8 cellular contexts compared by ENCODE assay signal in the genomic region with DNA sequence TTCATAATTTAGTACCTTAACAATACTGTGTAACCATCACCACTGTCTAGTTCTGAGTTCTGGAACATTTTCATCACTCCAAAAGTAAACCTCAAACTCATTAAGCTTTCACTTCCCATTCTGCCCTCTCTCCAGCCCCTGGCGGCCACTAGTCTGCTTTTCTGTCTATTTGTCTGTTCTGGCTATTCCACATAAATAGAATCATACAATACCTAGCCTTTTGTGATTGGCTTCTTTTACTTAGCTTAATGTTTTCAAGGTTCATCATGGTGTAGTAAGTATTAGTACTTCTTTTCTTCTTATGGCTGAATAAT.
DNase-seq lines count a peak whose midpoint lies in the region; ATAC-seq and TF ChIP-seq lines count a peak whose summit lies in the region.

No MANE protein-coding gene starts in this region.

- H3K36me3 ChIP-seq in H7 (replicated peaks; ENCODE audit: control insufficient read depth, insufficient read depth, low read length): peaks cover 3% of the 10 kb centered on the region

- H2BK20ac ChIP-seq in H9 (ENCODE audit: low read depth, low read length, poor library complexity, severe bottlenecking): no peak overlapping the region

- H3K14ac ChIP-seq in H9 (ENCODE audit: insufficient read depth, low read length): no peak overlapping the region

- H3K79me2 ChIP-seq in H9 (ENCODE audit: insufficient read depth, low read length): no peaks in the 10 kb centered on the region

- no peak overlapping the region for H4K8ac ChIP-seq in H9 (replicated peaks; ENCODE audit: insufficient read length, low read depth, low read length)

- no peak for TF ChIP-seq CTCF in H9 (conservative IDR thresholded peaks at IDR 0.05)

- no peak for DNase-seq in H7
- DNase-seq in H9: no peak
- DNase-seq in NCI-H187 treated with DMSO at 0.1 percent for 48 hours (lab: John Stamatoyannopoulos, UW): no peak
- no peak for DNase-seq in cerebellum (ENCODE audit: low spot score)

- no peaks in the 10 kb centered on the region for H3K4me1 Mint-ChIP-seq in H9

- peaks cover 6 to 44% (median 14%) of the 10 kb centered on the region in 3 experiments; a peak in 5 of 7 replicates for H3K36me3 Mint-ChIP-seq in H9 (ENCODE audit: insufficient read depth in 1 of 3, low read depth in 3 of 3)

- no peak overlapping the region for H3K4me3 ChIP-seq in H7 (ENCODE audit: insufficient read depth, low read depth, low read length)

- no peaks in the 10 kb centered on the region for H3K9me3 Mint-ChIP-seq in H9

- H3K4ac ChIP-seq in H9 (ENCODE audit: low read depth, low read length): no peak overlapping the region

- H3K23me2 ChIP-seq in H9 (ENCODE audit: insufficient read length, low read depth, low read length, poor library complexity, severe bottlenecking): no peaks in the 10 kb centered on the region

- H4K20me1 ChIP-seq in H9 (ENCODE audit: control insufficient read depth, insufficient read depth, insufficient read length): no peaks in the 10 kb centered on the region

- no peak overlapping the region for H2BK120ac ChIP-seq in H9 (ENCODE audit: low read depth, low read length, poor library complexity, severe bottlenecking)

- no peak overlapping the region for H2BK12ac ChIP-seq in H9 (ENCODE audit: insufficient read length, low read depth, low read length)

- H2AFZ ChIP-seq in H9 (ENCODE audit: low read length): no peak overlapping the region

- H3K79me1 ChIP-seq in H9 (ENCODE audit: insufficient read depth, low read depth, low read length, poor library complexity, severe bottlenecking): no peaks in the 10 kb centered on the region

- no peak overlapping the region for H3K4me2 ChIP-seq in H9 (ENCODE audit: insufficient read depth, insufficient read length, low read length)

- no peak overlapping the region for H3K56ac ChIP-seq in H9 (ENCODE audit: insufficient read length, low read depth, low read length)

- no peak overlapping the region for H4K5ac ChIP-seq in H9 (ENCODE audit: insufficient read length, low read depth, low read length)

- H3T11ph ChIP-seq in H9 (ENCODE audit: low read length): no peak overlapping the region

- no peak overlapping the region for H2BK15ac ChIP-seq in H9 (ENCODE audit: low read depth, low read length)

- H2BK5ac ChIP-seq in H9 (ENCODE audit: insufficient read length, low read length): no peak overlapping the region

- no peak overlapping the region for H4K91ac ChIP-seq in H9 (ENCODE audit: insufficient read length, low read depth, low read length)

- no peak overlapping the region for H3K23ac ChIP-seq in H9 (ENCODE audit: insufficient read length, low read depth, low read length)

- no CpG with 5 or more reads among the region's 1 CpG for WGBS in H9 (ENCODE audit: extremely low coverage, insufficient read length, low lambda C conversion rate)

- ATAC-seq in GM18517 (IDR thresholded peaks at IDR 0.05; ENCODE audit: unreplicated experiment): peak; percentile 95
- peak; percentile 97 for ATAC-seq in GM21390 (IDR thresholded peaks at IDR 0.05; ENCODE audit: unreplicated experiment)
- ATAC-seq in HG03432 (IDR thresholded peaks at IDR 0.05; ENCODE audit: unreplicated experiment): peak; percentile 98

- no peaks in the 10 kb centered on the region for H3K27me3 Mint-ChIP-seq in H9 (ENCODE audit: low read depth)

- H3K4me3 Mint-ChIP-seq in H9: no peak overlapping the region

- no peak overlapping the region for H2AK5ac ChIP-seq in H9 (ENCODE audit: insufficient read length, low read length)

- H3K27me3 ChIP-seq in layer of hippocampus (ENCODE audit: control insufficient read depth, insufficient read depth, low read length) (no peaks in the 10 kb centered on the region), H7 (ENCODE audit: control insufficient read depth, insufficient read depth, low read length) (no peaks in the 10 kb centered on the region), H9 (ENCODE audit: insufficient read depth, low read length) (no peaks in the 10 kb centered on the region)

- H3K27ac Mint-ChIP-seq in H9: no peak overlapping the region

- H3K4me1 ChIP-seq in H9 (ENCODE audit: insufficient read depth, low read length): no peaks in the 10 kb centered on the region

- no peak overlapping the region for H3K18ac ChIP-seq in H9 (ENCODE audit: insufficient read length, low read depth, low read length)

- peak overlapping the region; percentile 27 for H3K27ac ChIP-seq in layer of hippocampus (ENCODE audit: low read depth, low read length)
- no peak overlapping the region for H3K27ac ChIP-seq in H9 (ENCODE audit: insufficient read length, low read depth, low read length)

- no peaks in the 10 kb centered on the region for H3K9me3 ChIP-seq in H9 (ENCODE audit: control insufficient read depth, low read depth, low read length)

- H3K9ac ChIP-seq in H9 (ENCODE audit: extremely low read depth, insufficient read length, low read length): no peak overlapping the region
